ENCODE assay signal across 17 cellular contexts in the genomic region with DNA sequence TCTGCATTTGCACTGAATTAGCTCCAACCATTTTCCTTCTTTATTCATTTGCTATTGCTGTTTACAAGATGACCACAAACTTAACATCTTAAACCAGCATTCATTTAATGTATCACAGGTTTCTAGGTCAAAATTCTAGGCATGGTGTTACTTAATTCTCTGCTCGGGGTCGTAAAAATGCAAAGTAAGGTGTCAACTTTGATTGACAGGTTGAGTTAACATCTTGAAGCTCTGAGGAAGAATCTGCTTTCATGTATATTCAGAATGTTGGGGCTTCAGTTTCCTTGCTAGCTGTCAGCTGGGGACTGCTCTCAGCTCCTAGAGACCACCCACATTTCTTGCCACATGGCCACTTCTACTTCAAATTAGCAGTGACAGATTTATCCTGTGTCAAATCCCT.
DNase-seq lines count a peak whose midpoint lies in the region; TF ChIP-seq lines count a peak whose summit lies in the region.
"Had no signal": no experiment of that assay in that cellular context is flagged by ENCODE, and none has a peak within 500 bp of the region (broad histone marks: within the 10 kb centered on the region; RNA-seq: fewer than 3 reads in every experiment).

No MANE protein-coding gene starts in this region.

- no peak overlapping the region for H3K27ac ChIP-seq in WERI-Rb-1
- no peak overlapping the region for H3K27ac ChIP-seq in mesendoderm (ENCODE audit: low read depth, low read length)

- no peaks in the 10 kb centered on the region for H3K79me1 ChIP-seq in mesendoderm (ENCODE audit: low read length)

- H3K27me3 ChIP-seq in WERI-Rb-1 (ENCODE audit: insufficient read depth, low read depth, severe bottlenecking) (no peaks in the 10 kb centered on the region), mesendoderm (ENCODE audit: insufficient read depth, low read length, poor library complexity) (no peaks in the 10 kb centered on the region)

- no peak overlapping the region for H2BK5ac ChIP-seq in mesendoderm (ENCODE audit: low read length)

- POLR2A ChIA-PET in HEK293T (lab: Yijun Ruan, JAX) = no interaction called here

- TF ChIP-seq CTCF in WERI-Rb-1 (IDR thresholded peaks at IDR 0.05; ENCODE audit: low read depth, low read length) = no peak

- no peaks in the 10 kb centered on the region for H3K4me1 ChIP-seq in mesendoderm (ENCODE audit: control insufficient read depth, low read depth, low read length)

- H2BK120ac ChIP-seq in mesendoderm (ENCODE audit: low read depth, low read length) = no peak overlapping the region

- H3K4me3 ChIP-seq in WERI-Rb-1 (ENCODE audit: low read depth, low read length) (no peak overlapping the region), mesendoderm (ENCODE audit: low read length) (no peak overlapping the region)

- WGBS in mesendoderm (ENCODE audit: extremely low coverage, insufficient coverage, low lambda C conversion rate) = no CpG with 5 or more reads among the region's 2 CpGs

- CTCF ChIA-PET in HEK293T (lab: Yijun Ruan, JAX) = no interaction called here

- no peak overlapping the region for H2AK5ac ChIP-seq in mesendoderm (ENCODE audit: low read length)

- no peak overlapping the region for H2BK15ac ChIP-seq in mesendoderm (replicated peaks; ENCODE audit: low read depth)

- no peak overlapping the region for H3K56ac ChIP-seq in mesendoderm (ENCODE audit: low read length)

- H3K23ac ChIP-seq in mesendoderm (ENCODE audit: low read length) = no peak overlapping the region

- no peak overlapping the region for H3K18ac ChIP-seq in mesendoderm (ENCODE audit: low read length)

- no peaks in the 10 kb centered on the region for H3K36me3 ChIP-seq in WERI-Rb-1
- H3K36me3 ChIP-seq in mesendoderm (ENCODE audit: control insufficient read depth, insufficient read depth, low read length) = no peaks in the 10 kb centered on the region

- no peak overlapping the region for H3K4me2 ChIP-seq in mesendoderm (ENCODE audit: low read length)

- H4K5ac ChIP-seq in mesendoderm (ENCODE audit: low read length) = no peak overlapping the region

- H3K4ac ChIP-seq in mesendoderm (ENCODE audit: low read depth, low read length) = no peak overlapping the region

- DNase-seq in HEK293T (ENCODE audit: extremely low spot score) = no peak
- peak; percentile 27 for DNase-seq in WERI-Rb-1
- DNase-seq in mesendoderm = peak; percentile 2
- peak; percentile 3 for DNase-seq in retina
- DNase-seq in SK-N-DZ (ENCODE audit: low spot score) = no peak
- no peak for DNase-seq in Kasumi-1 (lab: John Stamatoyannopoulos, UW)
- DNase-seq in activated CD4-positive, alpha-beta T cell treated with anti-CD3 and anti-CD28 coated beads for 4 hours = no peak
- DNase-seq: C1 segment of cervical spinal cord; Calu3; CD4-positive, alpha-beta memory T cell; COR-L47; DMS53; DMS79 treated with DMSO at 0.1 percent for 48 hours; GF-D8; GOT3; H7; HCEC 1CT had no signal

- H4K8ac ChIP-seq in mesendoderm (ENCODE audit: low read depth, low read length) = no peak overlapping the region

- H3K9ac ChIP-seq in mesendoderm (ENCODE audit: low read length) = no peak overlapping the region

- no peaks in the 10 kb centered on the region for H3K9me3 ChIP-seq in WERI-Rb-1 (ENCODE audit: severe bottlenecking)

- no peaks in the 10 kb centered on the region for H3K79me2 ChIP-seq in mesendoderm (ENCODE audit: control insufficient read depth, insufficient read depth, low read length)

TF ChIP-seq in HEK293T, 16 proteins besides CTCF, POLR2A, EP300 and RAD21:
- TF ChIP-seq FOXA1 (IDR thresholded peaks at IDR 0.05) (no peak), PKNOX1 (IDR thresholded peaks at IDR 0.05) (peak; percentile 50; the same call in 1 of the 2 replicates)

Comparison
In these comparisons a context has a peak if more than half of its experiments do, and no peak if none do; other contexts are left out.
1. DNase-seq: peak in WERI-Rb-1 (single experiment), mesendoderm (single experiment) and retina (single experiment); none in HEK293T (single experiment), SK-N-DZ (single experiment), Kasumi-1 (0 of 2) and activated CD4-positive, alpha-beta T cell treated with anti-CD3 and anti-CD28 coated beads for 4 hours (0 of 2).